ENCODE assay signal across 21 cellular contexts in genomic region chr4:69656653-69657158, GRCh38. TPM values are rescaled to one million over a fixed set of nuclear protein-coding genes. Genes with fewer than 3 reads are reported as not detected.
DNase-seq lines count a peak whose midpoint lies in the region; ATAC-seq, FAIRE-seq and TF ChIP-seq lines count a peak whose summit lies in the region.
"Had no signal": no experiment of that assay in that cellular context is flagged by ENCODE, and none has a peak within 500 bp of the region (broad histone marks: within the 10 kb centered on the region; RNA-seq: fewer than 3 reads in every experiment).

No MANE protein-coding gene starts in this region.

- H3K27ac ChIP-seq in endodermal cell (ENCODE audit: low read depth, low read length) (no peak overlapping the region), vagina (no peak overlapping the region), small intestine (ENCODE audit: low read depth in 1 of 2, low read length in 1 of 2) (no peak overlapping the region)
- H3K27ac ChIP-seq: HL-60 had no signal

- no peak overlapping the region for H3K9ac ChIP-seq in endodermal cell (ENCODE audit: extremely low read depth, low read length, poor library complexity, severe bottlenecking)

- no peak overlapping the region for H3K4me3 ChIP-seq in endodermal cell (ENCODE audit: low read length)
- no peak overlapping the region for H3K4me3 ChIP-seq in vagina
- H3K4me3 ChIP-seq in BE2C (ENCODE audit: low read depth, low read length): no peak overlapping the region
- H3K4me3 ChIP-seq in small intestine (ENCODE audit: low read depth in 1 of 2, low read length in 2 of 2): no peak overlapping the region
- H3K4me3 ChIP-seq: GM12878 had no signal

- H3K27me3 ChIP-seq in endodermal cell (ENCODE audit: control insufficient read depth, insufficient read depth, low read length, poor library complexity, severe bottlenecking) (no peaks in the 10 kb centered on the region), vagina (no peaks in the 10 kb centered on the region), BE2C (no peaks in the 10 kb centered on the region), small intestine (ENCODE audit: control insufficient read depth in 2 of 2, insufficient read depth in 2 of 2, low read length in 2 of 2) (no peaks in the 10 kb centered on the region)

- no peak for DNase-seq in stimulated activated naive CD8-positive, alpha-beta T cell treated with anti-CD3 and anti-CD28 coated beads, Interleukin-15, amount 100 ng/mL, for 72 hours
- DNase-seq in stimulated activated naive CD8-positive, alpha-beta T cell treated with anti-CD3 and anti-CD28 coated beads, Interleukin-15, Interleukin-2, amounts not matched to agents 100 U/mL and 50 U/mL, for 24 hours: no peak
- peak; percentile 66 for DNase-seq in endodermal cell
- DNase-seq in islet precursor cell: peak; percentile 59
- no peak for DNase-seq in vagina (ENCODE audit: extremely low spot score in 2 of 2)
- DNase-seq in BE2C: no peak
- DNase-seq in small intestine: no peak
- DNase-seq: ACHN; C1 segment of cervical spinal cord; Calu3; CD4-positive, alpha-beta T cell; DMS 273 treated with DMSO at 0.1 percent for 48 hours; GOT3 had no signal

- H3K36me3 ChIP-seq in endodermal cell (ENCODE audit: control insufficient read depth, insufficient read depth, low read length) (no peaks in the 10 kb centered on the region), vagina (no peaks in the 10 kb centered on the region), BE2C (no peaks in the 10 kb centered on the region), small intestine (ENCODE audit: control insufficient read depth in 2 of 2, insufficient read depth in 2 of 2, low read length in 2 of 2) (no peaks in the 10 kb centered on the region)

- H3K4me1 ChIP-seq in endodermal cell (ENCODE audit: control insufficient read depth, insufficient read depth, low read length) (no peaks in the 10 kb centered on the region), vagina (no peaks in the 10 kb centered on the region), BE2C (no peaks in the 10 kb centered on the region; the same call in 1 of the 2 replicates), small intestine (ENCODE audit: control insufficient read depth in 2 of 2, insufficient read depth in 1 of 2, low read depth in 1 of 2, low read length in 1 of 2) (no peaks in the 10 kb centered on the region)

- no peak for TF ChIP-seq POLR2A in vagina (IDR thresholded peaks at IDR 0.05)

- peaks cover 1% of the 10 kb centered on the region for H3K36me3 Mint-ChIP-seq in endodermal cell (ENCODE audit: low read depth)

- 85 to 88% methylated on average over 3 to 6 of the region's 6 CpGs for WGBS in endodermal cell (ENCODE audit: insufficient coverage in 1 of 2, insufficient read length in 1 of 2), 2 experiments
- 78 to 83% (median 79%) methylated on average over 6 of the region's 6 CpGs for whole genome bisulfite sequencing in small intestine, 3 donors

- no peaks in the 10 kb centered on the region for H3K27me3 Mint-ChIP-seq in stimulated activated naive CD8-positive, alpha-beta T cell treated with anti-CD3 and anti-CD28 coated beads, Interleukin-15, amount 100 ng/mL, for 72 hours
- H3K27me3 Mint-ChIP-seq in endodermal cell (ENCODE audit: insufficient read depth): no peaks in the 10 kb centered on the region
- H3K27me3 Mint-ChIP-seq: CD4-positive, alpha-beta T cell had no signal

- peak; percentile 40 for ATAC-seq in stimulated activated naive CD8-positive, alpha-beta T cell treated with anti-CD3 and anti-CD28 coated beads, Interleukin-15, amount 100 ng/mL, for 72 hours
- ATAC-seq in stimulated activated naive CD8-positive, alpha-beta T cell treated with anti-CD3 and anti-CD28 coated beads, Interleukin-15, Interleukin-2, amounts not matched to agents 100 U/mL and 50 U/mL, for 24 hours: no peak
- ATAC-seq in HG02852 (IDR thresholded peaks at IDR 0.05; ENCODE audit: unreplicated experiment): no peak
- ATAC-seq: GM12878, HCT116 had no signal

- H3K9me3 ChIP-seq in endodermal cell (ENCODE audit: control insufficient read depth, low read length): peaks cover 6% of the 10 kb centered on the region
- H3K9me3 ChIP-seq in vagina: no peaks in the 10 kb centered on the region
- no peaks in the 10 kb centered on the region for H3K9me3 ChIP-seq in BE2C
- no peaks in the 10 kb centered on the region for H3K9me3 ChIP-seq in small intestine (ENCODE audit: control insufficient read depth, low read depth)

- FAIRE-seq in small intestine (lab: Jason Lieb, UNC): no peak
- FAIRE-seq: GM12878, GM18507 had no signal

- TF ChIP-seq CTCF in endodermal cell (conservative IDR thresholded peaks at IDR 0.05) (no peak), vagina (IDR thresholded peaks at IDR 0.05) (no peak), BE2C (IDR thresholded peaks at IDR 0.05; ENCODE audit: low read depth, low read length) (no peak)

- peaks cover 8% of the 10 kb centered on the region for H3K4me1 Mint-ChIP-seq in stimulated activated naive CD8-positive, alpha-beta T cell treated with anti-CD3 and anti-CD28 coated beads, Interleukin-15, amount 100 ng/mL, for 72 hours
- no peaks in the 10 kb centered on the region for H3K4me1 Mint-ChIP-seq in endodermal cell

- intact Hi-C loops in vagina (cut with DNase I): no loop called here

- H3K27ac Mint-ChIP-seq in stimulated activated naive CD8-positive, alpha-beta T cell treated with anti-CD3 and anti-CD28 coated beads, Interleukin-15, amount 100 ng/mL, for 72 hours: peak overlapping the region in 1 of 2 donors; percentile 3
- H3K27ac Mint-ChIP-seq in endodermal cell: peak overlapping the region; percentile 72
- H3K27ac Mint-ChIP-seq: CD4-positive, alpha-beta T cell had no signal

- H3K9me3 Mint-ChIP-seq in stimulated activated naive CD8-positive, alpha-beta T cell treated with anti-CD3 and anti-CD28 coated beads, Interleukin-15, amount 100 ng/mL, for 72 hours: peaks cover 0 to under 1% of the 10 kb centered on the region in 2 donors
- peaks cover 12% of the 10 kb centered on the region for H3K9me3 Mint-ChIP-seq in endodermal cell
- H3K9me3 Mint-ChIP-seq: CD4-positive, alpha-beta T cell had no signal

- no peak overlapping the region for H3K4me3 Mint-ChIP-seq in stimulated activated naive CD8-positive, alpha-beta T cell treated with anti-CD3 and anti-CD28 coated beads, Interleukin-15, amount 100 ng/mL, for 72 hours
- H3K4me3 Mint-ChIP-seq in endodermal cell: no peak overlapping the region
- H3K4me3 Mint-ChIP-seq: CD4-positive, alpha-beta T cell had no signal

RNA-seq across cellular contexts. Expression of gene UGT2A1, which starts 3.7 kb away (rescaled TPM):
- total RNA-seq in endodermal cell (not detected), vagina (not detected)
- 0.18 TPM for polyA plus RNA-seq in endodermal cell (2013, experiment 1 of 2)
- polyA plus RNA-seq in endodermal cell (2013, experiment 2 of 2): 0.12 TPM
- not detected for polyA plus RNA-seq in BE2C (2012; ENCODE audit: insufficient read depth, insufficient read length, low read depth)
- not detected for polyA plus RNA-seq in small intestine
- total RNA-seq: A172, Calu3, Daoy, G401, GM12878 had no signal

RNA-seq across cellular contexts. Expression of gene UGT2A2, which starts 17.3 kb away (rescaled TPM):
- total RNA-seq in endodermal cell (not detected), vagina (not detected)
- polyA plus RNA-seq in endodermal cell (2013, experiment 1 of 2): not detected
- not detected for polyA plus RNA-seq in endodermal cell (2013, experiment 2 of 2)
- not detected for polyA plus RNA-seq in BE2C (2012; ENCODE audit: insufficient read depth, insufficient read length, low read depth)
- polyA plus RNA-seq in small intestine: not detected
- total RNA-seq: A172; Calu3; CD4-positive, alpha-beta T cell; Daoy; G401; GM12878 had no signal

Comparison
In these comparisons a context has a peak if more than half of its experiments do, and no peak if none do; other contexts are left out.
1. DNase-seq: peak in endodermal cell (single experiment) and islet precursor cell (single experiment); none in stimulated activated naive CD8-positive, alpha-beta T cell treated with anti-CD3 and anti-CD28 coated beads, Interleukin-15, amount 100 ng/mL, for 72 hours (0 of 2), stimulated activated naive CD8-positive, alpha-beta T cell treated with anti-CD3 and anti-CD28 coated beads, Interleukin-15, Interleukin-2, amounts not matched to agents 100 U/mL and 50 U/mL, for 24 hours (single experiment), vagina (0 of 2), BE2C (single experiment) and small intestine (single experiment).